Comparison of ENCODE assay signal across 1 cellular context in genomic region chr11:7986768-7987559, GRCh38.
TF ChIP-seq lines count a peak whose summit lies in the region.

Gene EIF3F, plus strand, starts transcription at chr11:7987337. Its CDS starts 16 bp downstream, at chr11:7987353.

TF ChIP-seq in WTC11, 78 proteins besides CTCF, POLR2A, EP300 and RAD21 (continued from another document):
- TF ChIP-seq ARID4B (CRISPR knock-in tag; IDR thresholded peaks at IDR 0.05; ENCODE audit: borderline replicate concordance): no peak
- no peak for TF ChIP-seq MLX (CRISPR knock-in tag; IDR thresholded peaks at IDR 0.05)
- TF ChIP-seq FOXK1 (CRISPR knock-in tag; IDR thresholded peaks at IDR 0.05): peak; percentile 54; the same call in 1 of the 2 replicates
- no peak for TF ChIP-seq NFE2L1 (CRISPR knock-in tag; IDR thresholded peaks at IDR 0.05)
- peak; percentile 97 for TF ChIP-seq USF2 (CRISPR knock-in tag; IDR thresholded peaks at IDR 0.05)
- peak; percentile 90 for TF ChIP-seq GTF2I (CRISPR knock-in tag; conservative IDR thresholded peaks at IDR 0.05)
- TF ChIP-seq SOX15 (CRISPR knock-in tag; IDR thresholded peaks at IDR 0.05): no peak
- no peak for TF ChIP-seq SMAD4 (CRISPR knock-in tag; IDR thresholded peaks at IDR 0.05)
- peak; percentile 64; the same call in 1 of the 2 replicates for TF ChIP-seq SMAD3 (CRISPR knock-in tag; IDR thresholded peaks at IDR 0.05; ENCODE audit: borderline replicate concordance)
- TF ChIP-seq HMGXB4 (CRISPR knock-in tag; IDR thresholded peaks at IDR 0.05): peak; percentile 38; the same call in 1 of the 2 replicates
- TF ChIP-seq TEAD4 (CRISPR knock-in tag; IDR thresholded peaks at IDR 0.05): peak; percentile 63; the same call in 1 of the 2 replicates
- peak; percentile 67; the same call in 1 of the 2 replicates for TF ChIP-seq ESRRA (CRISPR knock-in tag; IDR thresholded peaks at IDR 0.05; ENCODE audit: borderline replicate concordance)
- TF ChIP-seq AFF4 (CRISPR knock-in tag; IDR thresholded peaks at IDR 0.05; ENCODE audit: borderline replicate concordance): no peak
- no peak for TF ChIP-seq NR3C1 (CRISPR knock-in tag; conservative IDR thresholded peaks at IDR 0.05; ENCODE audit: low read depth)
- no peak for TF ChIP-seq ZSCAN18 (CRISPR knock-in tag; IDR thresholded peaks at IDR 0.05)
- peak; percentile 89; the same call in 1 of the 2 replicates for TF ChIP-seq TEAD1 (CRISPR knock-in tag; IDR thresholded peaks at IDR 0.05)
- peak; percentile 96 for TF ChIP-seq USF1 (CRISPR knock-in tag; IDR thresholded peaks at IDR 0.05)
- TF ChIP-seq ETV6 (CRISPR knock-in tag; IDR thresholded peaks at IDR 0.05): peak; percentile 78
- no peak for TF ChIP-seq E2F1 (CRISPR knock-in tag; IDR thresholded peaks at IDR 0.05)
- TF ChIP-seq ZNF317 (CRISPR knock-in tag; IDR thresholded peaks at IDR 0.05; ENCODE audit: borderline replicate concordance, low read depth): no peak
